In genomic region chr22:21635771-21636510, GRCh38 we compare ENCODE assay signal across 1 cellular context.
A peak's percentile ranks its signal among the peaks of the same experiment; 100 is the strongest.
TF ChIP-seq lines count a peak whose summit lies in the region.

No MANE protein-coding gene starts in this region.

TF ChIP-seq in HepG2, 621 proteins besides CTCF, POLR2A, EP300 and RAD21:
- no peak for TF ChIP-seq ZBTB7B (CRISPR knock-in tag; IDR thresholded peaks at IDR 0.05)
- TF ChIP-seq ZNF691 (CRISPR knock-in tag; IDR thresholded peaks at IDR 0.05; ENCODE audit: borderline replicate concordance, low read depth): no peak
- TF ChIP-seq BRD4 (CRISPR knock-in tag; IDR thresholded peaks at IDR 0.05): no peak
- peak; percentile 15; the same call in 1 of the 2 replicates for TF ChIP-seq ZNF891 (CRISPR knock-in tag; IDR thresholded peaks at IDR 0.05)
- no peak for TF ChIP-seq ZNF547 (CRISPR knock-in tag; IDR thresholded peaks at IDR 0.05)
